17 cellular contexts compared by ENCODE assay signal in the genomic region with DNA sequence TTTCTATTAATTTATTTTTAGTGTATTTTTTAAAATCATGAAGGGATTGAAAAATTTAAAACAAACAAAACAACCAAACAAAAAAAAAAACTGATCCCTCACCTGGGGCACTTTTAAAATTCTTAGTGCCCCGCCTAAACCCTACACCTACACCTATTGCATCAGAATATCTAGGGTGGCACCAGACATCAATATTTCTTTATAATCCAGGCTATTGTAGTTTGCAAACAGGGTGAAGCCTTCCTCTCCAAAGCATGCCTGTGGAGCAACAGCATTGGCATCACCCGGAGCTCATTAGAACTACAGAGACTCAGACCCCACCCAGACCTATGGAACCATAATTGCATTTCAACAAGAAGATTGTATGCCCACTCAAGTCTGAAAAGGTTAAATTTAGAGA. TPM values are rescaled to one million over a fixed set of nuclear protein-coding genes. Genes with fewer than 3 reads are reported as not detected.
A peak's percentile ranks its signal among the peaks of the same experiment; 100 is the strongest.
DNase-seq lines count a peak whose midpoint lies in the region; TF ChIP-seq lines count a peak whose summit lies in the region.
"Had no signal": no experiment of that assay in that cellular context is flagged by ENCODE, and none has a peak within 500 bp of the region (broad histone marks: within the 10 kb centered on the region; RNA-seq: fewer than 3 reads in every experiment).

No MANE protein-coding gene starts in this region.

- peaks cover 19% of the 10 kb centered on the region for H3K9me3 ChIP-seq in PC-9 (ENCODE audit: insufficient read depth, low read depth)
- H3K9me3 ChIP-seq in esophagus squamous epithelium: no peaks in the 10 kb centered on the region
- H3K9me3 ChIP-seq: BE2C, Caco-2 had no signal

- POLR2A ChIA-PET in PC-9 (lab: Charles Lee; ENCODE audit: unreplicated experiment): no interaction called here

- H3K36me3 ChIP-seq in PC-9 (ENCODE audit: low read depth) (no peaks in the 10 kb centered on the region), esophagus squamous epithelium (no peaks in the 10 kb centered on the region)
- H3K36me3 ChIP-seq: BE2C had no signal

- peak overlapping the region; percentile 24 for H3K4me2 ChIP-seq in PC-9
- H3K4me2 ChIP-seq: GM23338 had no signal

- no peak for TF ChIP-seq CTCF in PC-9 (conservative IDR thresholded peaks at IDR 0.05)
- no peak for TF ChIP-seq CTCF in epithelial cell of esophagus (IDR thresholded peaks at IDR 0.05; ENCODE audit: insufficient read depth, low read depth, low read length, missing control alignments)
- no peak for TF ChIP-seq CTCF in esophagus squamous epithelium (IDR thresholded peaks at IDR 0.05)

- intact Hi-C loops in PC-9 (cut with micrococcal nuclease; ENCODE audit: unreplicated experiment) (no loop called here), esophagus squamous epithelium (cut with DNase I) (no loop called here)

- H3K79me2 ChIP-seq in PC-9 (ENCODE audit: low read depth): no peaks in the 10 kb centered on the region

- no peaks in the 10 kb centered on the region for H4K20me1 ChIP-seq in PC-9 (ENCODE audit: insufficient read depth)

- DNase-seq in PC-9 (peak in 1 of 2 experiments; percentile 40), epithelial cell of esophagus (ENCODE audit: low read depth) (peak; percentile 55), esophagus squamous epithelium (lab: John Stamatoyannopoulos, UW) (no peak), GM19240 (ENCODE audit: insufficient read length, low spot score) (no peak), HuH-7 (ENCODE audit: low spot score) (no peak)
- DNase-seq in activated CD4-positive, CD25-positive, alpha-beta regulatory T cell (lab: John Stamatoyannopoulos, UW): no peak
- DNase-seq: ACHN; BE2C; C1 segment of cervical spinal cord; Caco-2; CD4-positive, alpha-beta T cell; DMS153; DMS79; GDM1; HCEC 1CT had no signal

- WGBS in esophagus squamous epithelium, 2 donors: 22 to 54% methylated on average over 2 of the region's 2 CpGs

- H3K27ac ChIP-seq in PC-9: peak overlapping the region; percentile 65
- H3K27ac ChIP-seq in esophagus squamous epithelium: peak overlapping the region; percentile 22 to 81 (median 70)
- H3K27ac ChIP-seq: HL-60 had no signal

- H3K4me3 ChIP-seq in PC-9: no peak overlapping the region
- no peak overlapping the region for H3K4me3 ChIP-seq in epithelial cell of esophagus (ENCODE audit: low read length)
- H3K4me3 ChIP-seq in esophagus squamous epithelium: peak overlapping the region in 1 of 4 donors; percentile 23
- H3K4me3 ChIP-seq: GM23338 had no signal

- CTCF ChIA-PET in PC-9 (lab: Charles Lee): no interaction called here

- H3K27me3 ChIP-seq in PC-9 (ENCODE audit: insufficient read depth, low read depth) (no peaks in the 10 kb centered on the region), esophagus squamous epithelium (no peaks in the 10 kb centered on the region)

- no peak for TF ChIP-seq POLR2A in esophagus squamous epithelium (IDR thresholded peaks at IDR 0.05)

- no TSS peak for BruUV-seq in PC-9 (replicated peaks; lab: Mats Ljungman, UMichigan)

- peaks cover 35% of the 10 kb centered on the region for H3K4me1 ChIP-seq in PC-9 (replicated peaks; ENCODE audit: insufficient read depth)
- peaks cover 0 to 57% (median 0%) of the 10 kb centered on the region in 3 donors for H3K4me1 ChIP-seq in esophagus squamous epithelium
- H3K4me1 ChIP-seq: BE2C, Caco-2 had no signal

- H3F3A ChIP-seq in PC-9 (ENCODE audit: insufficient read depth, low read depth): peaks cover 19% of the 10 kb centered on the region

- no peak overlapping the region for H2AFZ ChIP-seq in PC-9
- H2AFZ ChIP-seq: GM23338 had no signal

- H3K9me2 ChIP-seq in PC-9 (ENCODE audit: insufficient read depth): no peaks in the 10 kb centered on the region

RNA-seq across cellular contexts. Expression of gene ACP3, which starts 54.9 kb away (rescaled TPM):
- total RNA-seq in PC-9 (2021) (1.5 and 3.5 TPM in 2 replicates), esophagus squamous epithelium (10 to 100 TPM; 22.1 to 83.6 (median 40.5) TPM)
- total RNA-seq: CD4-positive, alpha-beta T cell had no signal
